ENCODE assay signal across 27 cellular contexts in genomic region chr2:4979127-4979526, GRCh38.
"Had no signal": no experiment of that assay in that cellular context is flagged by ENCODE, and none has a peak within 500 bp of the region (broad histone marks: within the 10 kb centered on the region; RNA-seq: fewer than 3 reads in every experiment).

No MANE protein-coding gene starts in this region.

- H3K27me3 Mint-ChIP-seq: naive B cell; naive thymus-derived CD8-positive, alpha-beta T cell; natural killer cell treated with Interleukin-12 subunit alpha and Interleukin-12 subunit beta and Interleukin-15 and Interleukin-18, amount 100 ng/mL, for 72 hours; stimulated activated naive B cell treated with anti-CD40 and anti-IgM and Interleukin-4, amounts not matched to agents 10 μg/mL and 1 μg/mL and 100 μg/mL, for 72 hours; stimulated activated naive CD8-positive, alpha-beta T cell treated with anti-CD3 and anti-CD28 coated beads, Interleukin-15, Interleukin-2, amounts not matched to agents 100 ng/mL and 50 ng/mL, for 24 hours had no signal

- H3K4me3 ChIP-seq: pancreas, psoas muscle, right atrium auricular region, right lobe of liver, sigmoid colon, stomach, thoracic aorta, thyroid gland, tibial nerve, upper lobe of left lung, uterus had no signal

- H3K36me3 ChIP-seq: pancreas, right atrium auricular region, right lobe of liver, sigmoid colon, stomach, thoracic aorta, thyroid gland, tibial nerve, upper lobe of left lung, uterus had no signal

- ATAC-seq: naive thymus-derived CD8-positive, alpha-beta T cell; natural killer cell treated with Interleukin-12 subunit alpha and Interleukin-12 subunit beta and Interleukin-15 and Interleukin-18, amount 100 ng/mL, for 72 hours; pancreas; psoas muscle; right lobe of liver; stimulated activated effector memory CD8-positive, alpha-beta T cell treated with anti-CD3 and anti-CD28 coated beads, Interleukin-12 subunit alpha, Interleukin-12 subunit beta, amount 100 ng/mL, for 72 hours; stimulated activated naive B cell treated with anti-CD40 and anti-IgM and Interleukin-4, amounts not matched to agents 10 μg/mL and 1 μg/mL and 100 μg/mL, for 72 hours had no signal

- FAIRE-seq: pancreas, small intestine had no signal

- H3K27ac Mint-ChIP-seq: naive thymus-derived CD8-positive, alpha-beta T cell; natural killer cell treated with Interleukin-12 subunit alpha and Interleukin-12 subunit beta and Interleukin-15 and Interleukin-18, amount 100 ng/mL, for 72 hours; nephron progenitor cell; stimulated activated effector memory CD8-positive, alpha-beta T cell treated with anti-CD3 and anti-CD28 coated beads, Interleukin-12 subunit alpha, Interleukin-12 subunit beta, amount 100 ng/mL, for 72 hours; stimulated activated naive B cell treated with anti-CD40 and anti-IgM and Interleukin-4, amounts not matched to agents 10 μg/mL and 1 μg/mL and 100 μg/mL, for 72 hours; stimulated activated naive CD8-positive, alpha-beta T cell treated with anti-CD3 and anti-CD28 coated beads, Interleukin-15, Interleukin-2, amounts not matched to agents 100 ng/mL and 50 ng/mL, for 24 hours had no signal

- DNase-seq: naive B cell; naive thymus-derived CD8-positive, alpha-beta T cell; nephron progenitor cell; occipital lobe; pancreas; psoas muscle; right lobe of liver; sigmoid colon; small intestine; stimulated activated CD4-positive, alpha-beta T cell treated with anti-CD3 and anti-CD28 coated beads, Interleukin-15, amount 100 ng/mL, for 24 hours; stimulated activated CD4-positive, alpha-beta T cell treated with anti-CD3 and anti-CD28 coated beads, Interleukin-2, amount 100 ng/mL, for 24 hours; stimulated activated CD4-positive, alpha-beta T cell treated with anti-CD3 and anti-CD28 coated beads, Interleukin-2, amount 100 ng/mL, for 48 hours; stimulated activated CD4-positive, alpha-beta T cell treated with anti-CD3 and anti-CD28 coated beads, Interleukin-4, amount 100 ng/mL, for 24 hours; stimulated activated naive B cell treated with anti-CD40 and anti-IgM and Interleukin-4, amounts not matched to agents 10 μg/mL and 1 μg/mL and 100 μg/mL, for 72 hours; stimulated activated naive CD4-positive, alpha-beta T cell treated with Interleukin-2 at 50 U/mL for 16 hours; stomach; thyroid gland; trophoblast cell; upper lobe of left lung; uterus had no signal

- H3K4me1 ChIP-seq: pancreas, psoas muscle, right atrium auricular region, right lobe of liver, sigmoid colon, stomach, thyroid gland, tibial nerve, upper lobe of left lung, uterus had no signal

- H3K27ac ChIP-seq: pancreas, psoas muscle, right atrium auricular region, right lobe of liver, sigmoid colon, stomach, thoracic aorta, thyroid gland, tibial nerve, upper lobe of left lung, uterus had no signal

- H3K4me1 Mint-ChIP-seq: naive B cell; naive thymus-derived CD8-positive, alpha-beta T cell; stimulated activated effector memory CD8-positive, alpha-beta T cell treated with anti-CD3 and anti-CD28 coated beads, Interleukin-12 subunit alpha, Interleukin-12 subunit beta, amount 100 ng/mL, for 72 hours; stimulated activated naive B cell treated with anti-CD40 and anti-IgM and Interleukin-4, amounts not matched to agents 10 μg/mL and 1 μg/mL and 100 μg/mL, for 72 hours had no signal

- H3K9me3 ChIP-seq: pancreas, psoas muscle, right atrium auricular region, right lobe of liver, sigmoid colon, stomach, thoracic aorta, thyroid gland, tibial nerve, upper lobe of left lung, uterus had no signal

- H3K9me3 Mint-ChIP-seq: nephron progenitor cell had no signal

- H3K4me3 Mint-ChIP-seq: naive B cell; naive thymus-derived CD8-positive, alpha-beta T cell; natural killer cell treated with Interleukin-12 subunit alpha and Interleukin-12 subunit beta and Interleukin-15 and Interleukin-18, amount 100 ng/mL, for 72 hours; nephron progenitor cell; neural crest cell; stimulated activated effector memory CD8-positive, alpha-beta T cell treated with anti-CD3 and anti-CD28 coated beads, Interleukin-12 subunit alpha, Interleukin-12 subunit beta, amount 100 ng/mL, for 72 hours; stimulated activated naive B cell treated with anti-CD40 and anti-IgM and Interleukin-4, amounts not matched to agents 10 μg/mL and 1 μg/mL and 100 μg/mL, for 72 hours; stimulated activated naive CD8-positive, alpha-beta T cell treated with anti-CD3 and anti-CD28 coated beads, Interleukin-15, Interleukin-2, amounts not matched to agents 100 ng/mL and 50 ng/mL, for 24 hours had no signal

- H3K36me3 Mint-ChIP-seq: naive B cell; naive thymus-derived CD8-positive, alpha-beta T cell; natural killer cell treated with Interleukin-12 subunit alpha and Interleukin-12 subunit beta and Interleukin-15 and Interleukin-18, amount 100 ng/mL, for 72 hours; stimulated activated effector memory CD8-positive, alpha-beta T cell treated with anti-CD3 and anti-CD28 coated beads, Interleukin-12 subunit alpha, Interleukin-12 subunit beta, amount 100 ng/mL, for 72 hours; stimulated activated naive B cell treated with anti-CD40 and anti-IgM and Interleukin-4, amounts not matched to agents 10 μg/mL and 1 μg/mL and 100 μg/mL, for 72 hours had no signal

- H3K27me3 ChIP-seq: pancreas, right atrium auricular region, right lobe of liver, sigmoid colon, stomach, thyroid gland, tibial nerve, upper lobe of left lung, uterus had no signal
